Comparison of ENCODE assay signal across 8 cellular contexts in genomic region chr4:1026115-1026514, GRCh38. TPM values are rescaled to one million over a fixed set of nuclear protein-coding genes. Genes with fewer than 3 reads are reported as not detected.
DNase-seq lines count a peak whose midpoint lies in the region; ATAC-seq, FAIRE-seq and TF ChIP-seq lines count a peak whose summit lies in the region.

No MANE protein-coding gene starts in this region.

- H3K36me3 Mint-ChIP-seq in MCF 10A (ENCODE audit: insufficient read depth, unreplicated experiment) = peaks cover 20% of the 10 kb centered on the region
- peaks cover 8% of the 10 kb centered on the region for H3K36me3 Mint-ChIP-seq in activated CD4-positive, alpha-beta T cell treated with anti-CD3 and anti-CD28 coated beads, Interleukin-2, amount 10 ng/mL, durations not matched to agents 24 days and 14 days (ENCODE audit: low read depth)

- no peaks in the 10 kb centered on the region for H4K20me1 ChIP-seq in HepG2 (ENCODE audit: insufficient read depth, low read length)

- POLR2A ChIA-PET in MCF 10A (lab: Yijun Ruan, JAX) (no interaction called here), HepG2 (lab: Yijun Ruan, JAX) (no interaction called here)

- no peaks in the 10 kb centered on the region for H3K4me1 Mint-ChIP-seq in MCF 10A (ENCODE audit: insufficient read depth, unreplicated experiment)
- peaks cover 9% of the 10 kb centered on the region for H3K4me1 Mint-ChIP-seq in activated CD4-positive, alpha-beta T cell treated with anti-CD3 and anti-CD28 coated beads, Interleukin-2, amount 10 ng/mL, durations not matched to agents 24 days and 14 days

- no peak for TF ChIP-seq EP300 in HepG2 (IDR thresholded peaks at IDR 0.05; ENCODE audit: low read depth in 2 of 2, low read length in 2 of 2)
- no peak for TF ChIP-seq EP300 in HepG2 (CRISPR knock-in tag; IDR thresholded peaks at IDR 0.05; ENCODE audit: borderline replicate concordance)

- H3K4me3 Mint-ChIP-seq in MCF 10A (ENCODE audit: unreplicated experiment) = no peak overlapping the region
- no peak overlapping the region for H3K4me3 Mint-ChIP-seq in activated CD4-positive, alpha-beta T cell treated with anti-CD3 and anti-CD28 coated beads, Interleukin-2, amount 10 ng/mL, durations not matched to agents 24 days and 14 days

- H3K27ac ChIP-seq in breast epithelium (no peak overlapping the region), HepG2 (ENCODE audit: extremely low read length, insufficient read depth, low read length) (no peak overlapping the region), caudate nucleus (ENCODE audit: low read depth, low read length) (no peak overlapping the region)

- no peak for FAIRE-seq in HepG2 (lab: Jason Lieb, UNC)

- no TSS peak for BruUV-seq in MCF 10A (replicated peaks; lab: Mats Ljungman, UMichigan)
- no TSS peak for BruUV-seq in HepG2 (replicated peaks; lab: Mats Ljungman, UMichigan)

- H3K79me2 ChIP-seq in HepG2 (ENCODE audit: insufficient read depth, low read length) = no peaks in the 10 kb centered on the region

- intact Hi-C loops in MCF 10A (cut with micrococcal nuclease) (no loop called here), breast epithelium (cut with DNase I; ENCODE audit: low total_unique reads) (no loop called here), HepG2 (cut with micrococcal nuclease; ENCODE audit: unreplicated experiment) (no loop called here)
- intact Hi-C loops in activated CD4-positive, alpha-beta T cell treated with anti-CD3 and anti-CD28 coated beads, Interleukin-2, amount 10 ng/mL, durations not matched to agents 24 days and 14 days (cut with micrococcal nuclease) = no loop called here

- CTCF ChIA-PET in MCF 10A (lab: Yijun Ruan, JAX) (no interaction called here), HepG2 (lab: Yijun Ruan, JAX; ENCODE audit: low intra/inter-chr PET ratio, low total read pairs) (no interaction called here)

- TF ChIP-seq RAD21 in HepG2 (CRISPR knock-in tag; IDR thresholded peaks at IDR 0.05) = no peak

- DNase-seq in MCF 10A (ENCODE audit: unreplicated experiment) = peak; percentile 41
- DNase-seq in breast epithelium (ENCODE audit: low spot score in 2 of 2) = no peak
- peak; percentile 86 for DNase-seq in activated CD4-positive, alpha-beta T cell treated with anti-CD3 and anti-CD28 coated beads, Interleukin-2, amount 10 ng/mL, durations not matched to agents 24 days and 14 days
- DNase-seq in HepG2 (ENCODE audit: low spot score) = no peak
- DNase-seq in NCI-H526 treated with DMSO at 0.1 percent for 48 hours (lab: John Stamatoyannopoulos, UW) = no peak
- no peak for DNase-seq in epidermal melanocyte (ENCODE audit: insufficient read length, low spot score)
- DNase-seq in caudate nucleus (lab: John Stamatoyannopoulos, UW) = no peak

- ATAC-seq in HG03103 (IDR thresholded peaks at IDR 0.05; ENCODE audit: low read depth, unreplicated experiment) = peak; percentile 83
- no peak for ATAC-seq in HepG2

- TF ChIP-seq POLR2A in breast epithelium (IDR thresholded peaks at IDR 0.05) (no peak), HepG2 (IDR thresholded peaks at IDR 0.05; ENCODE audit: insufficient read depth in 1 of 2, low read depth in 2 of 2, low read length in 2 of 2) (no peak)

- H3K4me1 ChIP-seq in breast epithelium (no peaks in the 10 kb centered on the region), HepG2 (ENCODE audit: insufficient read depth, low read length) (peaks cover 31% of the 10 kb centered on the region)

- in situ Hi-C loops in HepG2 (cut with HindIII; ENCODE audit: extremely low pct_ligation_motif_present, low pct_unique_long_range_greater_than_20kb) = no loop called here

- H3K4me3 ChIP-seq in breast epithelium (no peak overlapping the region), HepG2 (replicated peaks in 1 of 3; ENCODE audit: insufficient read depth in 1 of 3, low read depth in 2 of 3, low read length in 3 of 3) (no peak overlapping the region)

- TF ChIP-seq CTCF in MCF 10A (IDR thresholded peaks at IDR 0.05; ENCODE audit: unreplicated experiment) (no peak), breast epithelium (IDR thresholded peaks at IDR 0.05) (no peak), HepG2 (CRISPR knock-in tag; IDR thresholded peaks at IDR 0.05) (no peak)

- no peak overlapping the region for H3K4me2 ChIP-seq in HepG2 (ENCODE audit: low read depth, low read length)

- no peak overlapping the region for H2AFZ ChIP-seq in HepG2 (ENCODE audit: low read length)

- H3K36me3 ChIP-seq in breast epithelium = no peaks in the 10 kb centered on the region
- peaks cover 8 to 12% of the 10 kb centered on the region in 2 experiments; a peak in 4 of 5 replicates for H3K36me3 ChIP-seq in HepG2 (replicated peaks in 1 of 2; ENCODE audit: control insufficient read depth in 1 of 2, insufficient read depth in 2 of 2, low read length in 2 of 2)

- H3K9me3 Mint-ChIP-seq in MCF 10A (ENCODE audit: unreplicated experiment) = no peaks in the 10 kb centered on the region
- H3K9me3 Mint-ChIP-seq in activated CD4-positive, alpha-beta T cell treated with anti-CD3 and anti-CD28 coated beads, Interleukin-2, amount 10 ng/mL, durations not matched to agents 24 days and 14 days = no peaks in the 10 kb centered on the region

- no peak overlapping the region for H3K9ac ChIP-seq in HepG2 (ENCODE audit: insufficient read depth, low read depth, low read length)

- H3K27me3 ChIP-seq in breast epithelium = peaks cover 3 to 12% of the 10 kb centered on the region in 2 donors
- H3K27me3 ChIP-seq in HepG2 (ENCODE audit: control insufficient read depth in 1 of 2, insufficient read depth in 2 of 2, low read length in 2 of 2) = peaks cover 10 to 29% of the 10 kb centered on the region in 2 experiments; a peak in 4 of 5 replicates

- no peak overlapping the region for H3K27ac Mint-ChIP-seq in MCF 10A (ENCODE audit: low read depth, unreplicated experiment)
- H3K27ac Mint-ChIP-seq in activated CD4-positive, alpha-beta T cell treated with anti-CD3 and anti-CD28 coated beads, Interleukin-2, amount 10 ng/mL, durations not matched to agents 24 days and 14 days = no peak overlapping the region

- H3K9me3 ChIP-seq in breast epithelium = no peaks in the 10 kb centered on the region
- no peaks in the 10 kb centered on the region for H3K9me3 ChIP-seq in HepG2 (ENCODE audit: low read length)

- WGBS in HepG2 (ENCODE audit: low lambda C conversion rate) = 83% methylated on average over 14 of the region's 17 CpGs

- H3K27me3 Mint-ChIP-seq in MCF 10A (ENCODE audit: insufficient read depth, unreplicated experiment) = no peaks in the 10 kb centered on the region
- H3K27me3 Mint-ChIP-seq in activated CD4-positive, alpha-beta T cell treated with anti-CD3 and anti-CD28 coated beads, Interleukin-2, amount 10 ng/mL, durations not matched to agents 24 days and 14 days = no peaks in the 10 kb centered on the region

RNA-seq across cellular contexts. Expression of gene FGFRL1, which starts 14.7 kb away (rescaled TPM):
- total RNA-seq in MCF 10A (2022) (33.5 and 33.6 TPM in 2 replicates), breast epithelium (10 to 100 TPM; 19.8 to 40.0 (median 22.9) TPM), HepG2 (2016; rRNA removed; fragmentation: Illumina TruSeq; extraction: Trizol) (12.3 and 19.1 TPM in 2 replicates)
- 18.2 and 18.9 TPM in 2 replicates for total RNA-seq in activated CD4-positive, alpha-beta T cell treated with anti-CD3 and anti-CD28 coated beads, Interleukin-2, amount 10 ng/mL, durations not matched to agents 24 days and 14 days
- 8.9 and 9.3 TPM in 2 replicates for total RNA-seq in HepG2 (2016; cell fraction: cytosol; rRNA removed; fragmentation: Illumina TruSeq; extraction: Trizol; ENCODE audit: low read depth)
- 11.5 and 17.5 TPM in 2 replicates for total RNA-seq in HepG2 (2016; cell fraction: insoluble cytoplasmic fraction; rRNA removed; fragmentation: Illumina TruSeq; extraction: Trizol)
- 31.8 and 32.6 TPM in 2 replicates for total RNA-seq in HepG2 (2016; cell fraction: membrane; rRNA removed; fragmentation: Illumina TruSeq; extraction: Trizol)
- total RNA-seq in HepG2 (2016; cell fraction: nucleus; rRNA removed; fragmentation: Illumina TruSeq; extraction: Trizol) = 13.0 and 15.9 TPM in 2 replicates
- 30.6 and 35.5 TPM in 2 replicates for polyA plus RNA-seq in HepG2 (2011; rRNA removed)
- 37.2 and 49.4 TPM in 2 replicates for polyA plus RNA-seq in HepG2 (2011; cell fraction: cytosol; rRNA removed)
- 122 and 143 TPM in 2 replicates for polyA plus RNA-seq in HepG2 (2011; cell fraction: nucleus; rRNA removed)
- 21.8 and 31.9 TPM in 2 replicates for polyA plus RNA-seq in HepG2 (2012)
- polyA plus RNA-seq in HepG2 (2016; cell fraction: cytosol; fragmentation: Illumina TruSeq; extraction: Trizol; ENCODE audit: low read depth) = 15.2 and 15.4 TPM in 2 replicates
- polyA plus RNA-seq in HepG2 (2016; cell fraction: insoluble cytoplasmic fraction; fragmentation: Illumina TruSeq; extraction: Trizol; ENCODE audit: low read depth) = 18.1 and 23.1 TPM in 2 replicates
- polyA plus RNA-seq in HepG2 (2016; cell fraction: membrane; fragmentation: Illumina TruSeq; extraction: Trizol; ENCODE audit: low read depth) = 38.4 and 44.6 TPM in 2 replicates
- 33.6 and 40.0 TPM in 2 replicates for polyA plus RNA-seq in HepG2 (2016; cell fraction: nucleus; fragmentation: Illumina TruSeq; extraction: Trizol; ENCODE audit: insufficient read depth, low read depth)
- polyA minus RNA-seq in HepG2 (2011; rRNA and poly(A)+ RNA removed; ENCODE audit: low replicate concordance) = 74.3 and 145 TPM in 2 replicates
- 22.8 and 26.5 TPM in 2 replicates for polyA minus RNA-seq in HepG2 (2011; cell fraction: cytosol; rRNA and poly(A)+ RNA removed)
- polyA minus RNA-seq in HepG2 (2011; cell fraction: nucleus; rRNA and poly(A)+ RNA removed) = 19.9 and 23.2 TPM in 2 replicates

RNA-seq across cellular contexts. Expression of gene SLC26A1, which starts 32.9 kb away (rescaled TPM):
- 0.10 and 0.16 TPM in 2 replicates for total RNA-seq in MCF 10A (2022)
- under 1 TPM; 0.33 to 0.48 (median 0.44) TPM for total RNA-seq in breast epithelium
- total RNA-seq in activated CD4-positive, alpha-beta T cell treated with anti-CD3 and anti-CD28 coated beads, Interleukin-2, amount 10 ng/mL, durations not matched to agents 24 days and 14 days = 0.26 TPM in 1 of 2 replicates, not detected in the other
- 7.2 and 22.9 TPM in 2 replicates for total RNA-seq in HepG2 (2016; rRNA removed; fragmentation: Illumina TruSeq; extraction: Trizol)
- total RNA-seq in HepG2 (2016; cell fraction: cytosol; rRNA removed; fragmentation: Illumina TruSeq; extraction: Trizol; ENCODE audit: low read depth) = 1.1 and 1.9 TPM in 2 replicates
- total RNA-seq in HepG2 (2016; cell fraction: insoluble cytoplasmic fraction; rRNA removed; fragmentation: Illumina TruSeq; extraction: Trizol) = 6.6 and 22.7 TPM in 2 replicates
- 4.2 and 4.6 TPM in 2 replicates for total RNA-seq in HepG2 (2016; cell fraction: membrane; rRNA removed; fragmentation: Illumina TruSeq; extraction: Trizol)
- total RNA-seq in HepG2 (2016; cell fraction: nucleus; rRNA removed; fragmentation: Illumina TruSeq; extraction: Trizol) = 23.8 and 28.9 TPM in 2 replicates
- 5.4 and 8.4 TPM in 2 replicates for polyA plus RNA-seq in HepG2 (2011; rRNA removed)
- polyA plus RNA-seq in HepG2 (2011; cell fraction: cytosol; rRNA removed) = 7.7 and 10.8 TPM in 2 replicates
- 30.6 and 45.2 TPM in 2 replicates for polyA plus RNA-seq in HepG2 (2011; cell fraction: nucleus; rRNA removed)
- 5.1 and 7.0 TPM in 2 replicates for polyA plus RNA-seq in HepG2 (2012)
- polyA plus RNA-seq in HepG2 (2016; cell fraction: cytosol; fragmentation: Illumina TruSeq; extraction: Trizol; ENCODE audit: low read depth) = 1.2 and 1.5 TPM in 2 replicates
- polyA plus RNA-seq in HepG2 (2016; cell fraction: insoluble cytoplasmic fraction; fragmentation: Illumina TruSeq; extraction: Trizol; ENCODE audit: low read depth) = 4.5 and 6.1 TPM in 2 replicates
- polyA plus RNA-seq in HepG2 (2016; cell fraction: membrane; fragmentation: Illumina TruSeq; extraction: Trizol; ENCODE audit: low read depth) = 1.6 and 2.2 TPM in 2 replicates
- polyA plus RNA-seq in HepG2 (2016; cell fraction: nucleus; fragmentation: Illumina TruSeq; extraction: Trizol; ENCODE audit: insufficient read depth, low read depth) = 25.4 and 27.0 TPM in 2 replicates
- polyA minus RNA-seq in HepG2 (2011; rRNA and poly(A)+ RNA removed; ENCODE audit: low replicate concordance) = 0.40 and 58.6 TPM in 2 replicates
- 13.4 and 13.6 TPM in 2 replicates for polyA minus RNA-seq in HepG2 (2011; cell fraction: cytosol; rRNA and poly(A)+ RNA removed)
- 37.7 and 40.7 TPM in 2 replicates for polyA minus RNA-seq in HepG2 (2011; cell fraction: nucleus; rRNA and poly(A)+ RNA removed)

RNA-seq across cellular contexts. Expression of gene IDUA, which starts 39.3 kb away (rescaled TPM):
- total RNA-seq in MCF 10A (2022) = 35.0 and 35.1 TPM in 2 replicates
- total RNA-seq in breast epithelium = 10 to 100 TPM; 16.3 to 32.8 (median 28.2) TPM
- total RNA-seq in activated CD4-positive, alpha-beta T cell treated with anti-CD3 and anti-CD28 coated beads, Interleukin-2, amount 10 ng/mL, durations not matched to agents 24 days and 14 days = 30.4 and 31.2 TPM in 2 replicates
- total RNA-seq in HepG2 (2016; rRNA removed; fragmentation: Illumina TruSeq; extraction: Trizol) = 0.32 and 1.0 TPM in 2 replicates
- total RNA-seq in HepG2 (2016; cell fraction: cytosol; rRNA removed; fragmentation: Illumina TruSeq; extraction: Trizol; ENCODE audit: low read depth) = not detected in 2 replicates
- 0.84 TPM in 1 of 2 replicates, not detected in the other for total RNA-seq in HepG2 (2016; cell fraction: insoluble cytoplasmic fraction; rRNA removed; fragmentation: Illumina TruSeq; extraction: Trizol)
- total RNA-seq in HepG2 (2016; cell fraction: membrane; rRNA removed; fragmentation: Illumina TruSeq; extraction: Trizol) = 0.24 and 0.53 TPM in 2 replicates
- 0.75 and 2.8 TPM in 2 replicates for total RNA-seq in HepG2 (2016; cell fraction: nucleus; rRNA removed; fragmentation: Illumina TruSeq; extraction: Trizol)
- 0.77 and 1.5 TPM in 2 replicates for polyA plus RNA-seq in HepG2 (2011; rRNA removed)
- 0.24 and 0.27 TPM in 2 replicates for polyA plus RNA-seq in HepG2 (2011; cell fraction: cytosol; rRNA removed)
- polyA plus RNA-seq in HepG2 (2011; cell fraction: nucleus; rRNA removed) = 34.5 and 42.6 TPM in 2 replicates
- polyA plus RNA-seq in HepG2 (2012) = 1.0 and 2.7 TPM in 2 replicates
- 0.19 and 0.29 TPM in 2 replicates for polyA plus RNA-seq in HepG2 (2016; cell fraction: cytosol; fragmentation: Illumina TruSeq; extraction: Trizol; ENCODE audit: low read depth)
- not detected in 2 replicates for polyA plus RNA-seq in HepG2 (2016; cell fraction: insoluble cytoplasmic fraction; fragmentation: Illumina TruSeq; extraction: Trizol; ENCODE audit: low read depth)
- 0.19 and 0.30 TPM in 2 replicates for polyA plus RNA-seq in HepG2 (2016; cell fraction: membrane; fragmentation: Illumina TruSeq; extraction: Trizol; ENCODE audit: low read depth)
- polyA plus RNA-seq in HepG2 (2016; cell fraction: nucleus; fragmentation: Illumina TruSeq; extraction: Trizol; ENCODE audit: insufficient read depth, low read depth) = 2.2 and 4.7 TPM in 2 replicates
- 1.4 and 1.8 TPM in 2 replicates for polyA minus RNA-seq in HepG2 (2011; rRNA and poly(A)+ RNA removed; ENCODE audit: low replicate concordance)
- polyA minus RNA-seq in HepG2 (2011; cell fraction: cytosol; rRNA and poly(A)+ RNA removed) = 0.69 TPM in 1 of 2 replicates, not detected in the other
- 3.5 and 4.0 TPM in 2 replicates for polyA minus RNA-seq in HepG2 (2011; cell fraction: nucleus; rRNA and poly(A)+ RNA removed)

RNA-seq across cellular contexts. Expression of gene DGKQ, which starts 52.7 kb away (rescaled TPM):
- total RNA-seq in MCF 10A (2022) (15.9 and 17.4 TPM in 2 replicates), breast epithelium (1 to 10 TPM; 5.3 to 9.4 (median 8.8) TPM), HepG2 (2016; rRNA removed; fragmentation: Illumina TruSeq; extraction: Trizol) (3.2 and 7.2 TPM in 2 replicates)
- 15.2 and 16.6 TPM in 2 replicates for total RNA-seq in activated CD4-positive, alpha-beta T cell treated with anti-CD3 and anti-CD28 coated beads, Interleukin-2, amount 10 ng/mL, durations not matched to agents 24 days and 14 days
- 0.53 and 1.4 TPM in 2 replicates for total RNA-seq in HepG2 (2016; cell fraction: cytosol; rRNA removed; fragmentation: Illumina TruSeq; extraction: Trizol; ENCODE audit: low read depth)
- total RNA-seq in HepG2 (2016; cell fraction: insoluble cytoplasmic fraction; rRNA removed; fragmentation: Illumina TruSeq; extraction: Trizol) = 2.4 and 7.8 TPM in 2 replicates
- 2.5 and 2.9 TPM in 2 replicates for total RNA-seq in HepG2 (2016; cell fraction: membrane; rRNA removed; fragmentation: Illumina TruSeq; extraction: Trizol)
- total RNA-seq in HepG2 (2016; cell fraction: nucleus; rRNA removed; fragmentation: Illumina TruSeq; extraction: Trizol) = 7.0 and 7.9 TPM in 2 replicates
- polyA plus RNA-seq in HepG2 (2011; rRNA removed) = 4.5 and 6.1 TPM in 2 replicates
- 3.1 and 4.8 TPM in 2 replicates for polyA plus RNA-seq in HepG2 (2011; cell fraction: cytosol; rRNA removed)
- 50.5 and 58.5 TPM in 2 replicates for polyA plus RNA-seq in HepG2 (2011; cell fraction: nucleus; rRNA removed)
- polyA plus RNA-seq in HepG2 (2012) = 3.0 and 5.5 TPM in 2 replicates
- polyA plus RNA-seq in HepG2 (2016; cell fraction: cytosol; fragmentation: Illumina TruSeq; extraction: Trizol; ENCODE audit: low read depth) = 0.35 and 0.36 TPM in 2 replicates
- 2.0 and 3.4 TPM in 2 replicates for polyA plus RNA-seq in HepG2 (2016; cell fraction: insoluble cytoplasmic fraction; fragmentation: Illumina TruSeq; extraction: Trizol; ENCODE audit: low read depth)
- polyA plus RNA-seq in HepG2 (2016; cell fraction: membrane; fragmentation: Illumina TruSeq; extraction: Trizol; ENCODE audit: low read depth) = 1.3 and 1.7 TPM in 2 replicates
- polyA plus RNA-seq in HepG2 (2016; cell fraction: nucleus; fragmentation: Illumina TruSeq; extraction: Trizol; ENCODE audit: insufficient read depth, low read depth) = 16.0 and 17.5 TPM in 2 replicates
- polyA minus RNA-seq in HepG2 (2011; rRNA and poly(A)+ RNA removed; ENCODE audit: low replicate concordance) = 3.0 and 10.3 TPM in 2 replicates
- polyA minus RNA-seq in HepG2 (2011; cell fraction: cytosol; rRNA and poly(A)+ RNA removed) = 4.2 and 4.9 TPM in 2 replicates
- 7.2 and 8.1 TPM in 2 replicates for polyA minus RNA-seq in HepG2 (2011; cell fraction: nucleus; rRNA and poly(A)+ RNA removed)

Comparison
In these comparisons a context has a peak if more than half of its experiments do, and no peak if none do; other contexts are left out.
1. DNase-seq: peak in MCF 10A (single experiment) and activated CD4-positive, alpha-beta T cell treated with anti-CD3 and anti-CD28 coated beads, Interleukin-2, amount 10 ng/mL, durations not matched to agents 24 days and 14 days (single experiment); none in breast epithelium (0 of 2), HepG2 (single experiment), NCI-H526 treated with DMSO at 0.1 percent for 48 hours (single experiment), epidermal melanocyte (single experiment) and caudate nucleus (0 of 61).